Comparison of ENCODE assay signal across 8 cellular contexts in genomic region chr2:13057671-13058070, GRCh38.
"Had no signal": no experiment of that assay in that cellular context is flagged by ENCODE, and none has a peak within 500 bp of the region (broad histone marks: within the 10 kb centered on the region; RNA-seq: fewer than 3 reads in every experiment).

No MANE protein-coding gene starts in this region.

- ATAC-seq: GM12878 had no signal

- FAIRE-seq: G401.6, GM12878, GM12891, GM12892, GM18507, GM19239 had no signal

- DNase-seq: GDM1, GF-D8 had no signal

- H3K4me3 ChIP-seq: GM12878 had no signal
